28 cellular contexts compared by ENCODE assay signal in genomic region chr21:32216293-32216692, GRCh38.
"Had no signal": no experiment of that assay in that cellular context is flagged by ENCODE, and none has a peak within 500 bp of the region (broad histone marks: within the 10 kb centered on the region; RNA-seq: fewer than 3 reads in every experiment).

No MANE protein-coding gene starts in this region.

- ATAC-seq: stimulated activated effector memory CD8-positive, alpha-beta T cell treated with anti-CD3 and anti-CD28 coated beads, Interleukin-12 subunit alpha, Interleukin-12 subunit beta, amount 100 ng/mL, for 72 hours; stimulated activated memory B cell treated with anti-CD40 and anti-IgM and Interleukin-4, amounts not matched to agents 10 μg/mL and 1 μg/mL and 100 μg/mL, for 72 hours; stimulated activated naive B cell treated with anti-CD40 and anti-IgM and Interleukin-4, amounts not matched to agents 10 μg/mL and 1 μg/mL and 100 μg/mL, for 72 hours; stimulated activated naive CD8-positive, alpha-beta T cell treated with anti-CD3 and anti-CD28 coated beads, Interleukin-15, amount 100 ng/mL, for 72 hours; stimulated activated naive CD8-positive, alpha-beta T cell treated with anti-CD3 and anti-CD28 coated beads, Interleukin-15, Interleukin-2, amounts not matched to agents 100 U/mL and 50 U/mL, for 24 hours; upper lobe of right lung had no signal

- DNase-seq: stimulated activated CD4-positive, alpha-beta T cell treated with anti-CD3 and anti-CD28 coated beads, Interleukin-2, amount 100 ng/mL, for 48 hours; stimulated activated CD4-positive, alpha-beta T cell treated with anti-CD3 and anti-CD28 coated beads, Interleukin-4, amount 100 ng/mL, for 1 hour; stimulated activated CD4-positive, alpha-beta T cell treated with anti-CD3 and anti-CD28 coated beads, Interleukin-4, amount 100 ng/mL, for 24 hours; stimulated activated CD4-positive, alpha-beta T cell treated with anti-CD3 and anti-CD28 coated beads, Interleukin-4, amount 100 ng/mL, for 4 hours; stimulated activated CD8-positive, alpha-beta memory T cell treated with anti-CD3 and anti-CD28 coated beads, Interleukin-4, amount 100 ng/mL, for 48 hours; stimulated activated naive B cell treated with anti-CD40 and anti-IgM and Interleukin-4, amounts not matched to agents 10 μg/mL and 1 μg/mL and 100 μg/mL, for 72 hours; stimulated activated naive CD4-positive, alpha-beta T cell; stimulated activated naive CD4-positive, alpha-beta T cell treated with Interleukin-2 at 50 U/mL for 16 hours; stimulated activated naive CD8-positive, alpha-beta T cell treated with anti-CD3 and anti-CD28 coated beads, Interleukin-15, amount 100 ng/mL, for 72 hours; stimulated activated naive CD8-positive, alpha-beta T cell treated with anti-CD3 and anti-CD28 coated beads, Interleukin-15, Interleukin-2, amounts not matched to agents 100 U/mL and 50 U/mL, for 24 hours; stomach; substantia nigra; testis; thyroid gland; tibial artery; transverse colon; trophoblast cell; upper lobe of left lung; upper lobe of right lung; uterus had no signal

- H3K4me3 Mint-ChIP-seq: stimulated activated effector memory CD8-positive, alpha-beta T cell treated with anti-CD3 and anti-CD28 coated beads, Interleukin-12 subunit alpha, Interleukin-12 subunit beta, amount 100 ng/mL, for 72 hours; stimulated activated memory B cell treated with anti-CD40 and anti-IgM and Interleukin-4, amounts not matched to agents 10 μg/mL and 1 μg/mL and 100 μg/mL, for 72 hours; stimulated activated naive B cell treated with anti-CD40 and anti-IgM and Interleukin-4, amounts not matched to agents 10 μg/mL and 1 μg/mL and 100 μg/mL, for 72 hours; stimulated activated naive CD8-positive, alpha-beta T cell treated with anti-CD3 and anti-CD28 coated beads, Interleukin-15, amount 100 ng/mL, for 72 hours; stimulated activated naive CD8-positive, alpha-beta T cell treated with anti-CD3 and anti-CD28 coated beads, Interleukin-15, Interleukin-2, amounts not matched to agents 100 ng/mL and 50 ng/mL, for 24 hours; type B pancreatic cell had no signal

- H3K27me3 ChIP-seq: stomach, suprapubic skin, testis, thyroid gland, tibial artery, tibial nerve, transverse colon, upper lobe of left lung, upper lobe of right lung, uterus, vagina had no signal

- H3K27ac ChIP-seq: stomach, suprapubic skin, testis, thoracic aorta, thyroid gland, tibial artery, tibial nerve, transverse colon, upper lobe of left lung, upper lobe of right lung, uterus, vagina had no signal

- H3K27ac Mint-ChIP-seq: stimulated activated effector memory CD8-positive, alpha-beta T cell treated with anti-CD3 and anti-CD28 coated beads, Interleukin-12 subunit alpha, Interleukin-12 subunit beta, amount 100 ng/mL, for 72 hours; stimulated activated memory B cell treated with anti-CD40 and anti-IgM and Interleukin-4, amounts not matched to agents 10 μg/mL and 1 μg/mL and 100 μg/mL, for 72 hours; stimulated activated naive B cell treated with anti-CD40 and anti-IgM and Interleukin-4, amounts not matched to agents 10 μg/mL and 1 μg/mL and 100 μg/mL, for 72 hours; stimulated activated naive CD8-positive, alpha-beta T cell treated with anti-CD3 and anti-CD28 coated beads, Interleukin-15, amount 100 ng/mL, for 72 hours; stimulated activated naive CD8-positive, alpha-beta T cell treated with anti-CD3 and anti-CD28 coated beads, Interleukin-15, Interleukin-2, amounts not matched to agents 100 ng/mL and 50 ng/mL, for 24 hours; type B pancreatic cell had no signal

- H3K9me3 ChIP-seq: suprapubic skin, testis, thyroid gland, tibial artery, transverse colon, upper lobe of left lung, upper lobe of right lung, uterus, vagina had no signal

- H3K36me3 Mint-ChIP-seq: stimulated activated effector memory CD8-positive, alpha-beta T cell treated with anti-CD3 and anti-CD28 coated beads, Interleukin-12 subunit alpha, Interleukin-12 subunit beta, amount 100 ng/mL, for 72 hours; type B pancreatic cell had no signal

- H3K36me3 ChIP-seq: stomach, suprapubic skin, thoracic aorta, thyroid gland, tibial artery, tibial nerve, transverse colon, upper lobe of left lung, upper lobe of right lung, uterus, vagina had no signal

- H3K4me1 ChIP-seq: stomach, suprapubic skin, testis, thyroid gland, tibial artery, tibial nerve, transverse colon, upper lobe of left lung, upper lobe of right lung, uterus, vagina had no signal

- H3K4me1 Mint-ChIP-seq: stimulated activated effector memory CD8-positive, alpha-beta T cell treated with anti-CD3 and anti-CD28 coated beads, Interleukin-12 subunit alpha, Interleukin-12 subunit beta, amount 100 ng/mL, for 72 hours; stimulated activated memory B cell treated with anti-CD40 and anti-IgM and Interleukin-4, amounts not matched to agents 10 μg/mL and 1 μg/mL and 100 μg/mL, for 72 hours; stimulated activated naive B cell treated with anti-CD40 and anti-IgM and Interleukin-4, amounts not matched to agents 10 μg/mL and 1 μg/mL and 100 μg/mL, for 72 hours; stimulated activated naive CD8-positive, alpha-beta T cell treated with anti-CD3 and anti-CD28 coated beads, Interleukin-15, amount 100 ng/mL, for 72 hours had no signal

- H3K4me3 ChIP-seq: stomach, suprapubic skin, testis, thoracic aorta, thyroid gland, tibial artery, tibial nerve, transverse colon, upper lobe of left lung, upper lobe of right lung, uterus, vagina had no signal
